Comparison of ENCODE assay signal across 23 cellular contexts in genomic region chr4:96315815-96316214, GRCh38.
DNase-seq lines count a peak whose midpoint lies in the region; ATAC-seq, FAIRE-seq and TF ChIP-seq lines count a peak whose summit lies in the region.
"Had no signal": no experiment of that assay in that cellular context is flagged by ENCODE, and none has a peak within 500 bp of the region (broad histone marks: within the 10 kb centered on the region; RNA-seq: fewer than 3 reads in every experiment).

No MANE protein-coding gene starts in this region.

- no peaks in the 10 kb centered on the region for H3K36me3 Mint-ChIP-seq in glutamatergic neuron (ENCODE audit: unreplicated experiment)

- H3K4me1 Mint-ChIP-seq in glutamatergic neuron (ENCODE audit: low read depth, unreplicated experiment): peaks cover 15% of the 10 kb centered on the region

- H3K27me3 ChIP-seq in SJCRH30: no peaks in the 10 kb centered on the region
- H3K27me3 ChIP-seq: esophagus squamous epithelium, heart left ventricle, ovary, tibial nerve had no signal

- H3K27ac ChIP-seq in SJCRH30: no peak overlapping the region
- H3K27ac ChIP-seq: esophagus squamous epithelium, heart left ventricle, ovary, tibial nerve, VCaP had no signal

- no peak for TF ChIP-seq CTCF in glutamatergic neuron (IDR thresholded peaks at IDR 0.05; ENCODE audit: partially characterized antibody, unreplicated experiment)

- H3K4me3 ChIP-seq in SJCRH30 (no peak overlapping the region), skeletal muscle cell (ENCODE audit: low read depth, low read length) (no peak overlapping the region)
- H3K4me3 ChIP-seq: esophagus squamous epithelium, heart left ventricle, lung, ovary, tibial nerve had no signal

- H3K4me1 ChIP-seq in SJCRH30: no peaks in the 10 kb centered on the region
- H3K4me1 ChIP-seq: esophagus squamous epithelium, tibial nerve had no signal

- peaks cover 4% of the 10 kb centered on the region for H3K9me3 Mint-ChIP-seq in glutamatergic neuron (ENCODE audit: unreplicated experiment)
- H3K9me3 Mint-ChIP-seq: H9; stimulated activated naive CD8-positive, alpha-beta T cell treated with anti-CD3 and anti-CD28 coated beads, Interleukin-15, Interleukin-2, amounts not matched to agents 100 ng/mL and 50 ng/mL, for 24 hours had no signal

- ATAC-seq in activated CD4-positive, CD25-positive, alpha-beta regulatory T cell treated with anti-CD3 and anti-CD28 coated beads, Interleukin-2, amount 50 U/mL, for 24 hours: no peak
- ATAC-seq: heart left ventricle had no signal

- H3K9me3 ChIP-seq in SJCRH30 (replicated peaks): no peaks in the 10 kb centered on the region
- H3K9me3 ChIP-seq: esophagus squamous epithelium, heart left ventricle, ovary, tibial nerve had no signal

- FAIRE-seq in frontal cortex (lab: Jason Lieb, UNC): no peak
- FAIRE-seq: GM12891 had no signal

- in situ Hi-C loops in ACHN (cut with HindIII; ENCODE audit: low pct_ligation_motif_present, low pct_unique_long_range_greater_than_20kb, low sequenced_read_pairs): no loop called here

- no peak for TF ChIP-seq EP300 in Ishikawa (IDR thresholded peaks at IDR 0.05; ENCODE audit: borderline replicate concordance)

- no peaks in the 10 kb centered on the region for H3K36me3 ChIP-seq in SJCRH30
- H3K36me3 ChIP-seq: esophagus squamous epithelium, heart left ventricle, ovary, tibial nerve had no signal

- peak overlapping the region; percentile 22 for H3K4me3 Mint-ChIP-seq in glutamatergic neuron (ENCODE audit: unreplicated experiment)
- H3K4me3 Mint-ChIP-seq: H9; stimulated activated naive CD8-positive, alpha-beta T cell treated with anti-CD3 and anti-CD28 coated beads, Interleukin-15, Interleukin-2, amounts not matched to agents 100 ng/mL and 50 ng/mL, for 24 hours had no signal

- peak overlapping the region; percentile 44 for H3K27ac Mint-ChIP-seq in glutamatergic neuron (ENCODE audit: unreplicated experiment)
- H3K27ac Mint-ChIP-seq: stimulated activated naive CD8-positive, alpha-beta T cell treated with anti-CD3 and anti-CD28 coated beads, Interleukin-15, Interleukin-2, amounts not matched to agents 100 ng/mL and 50 ng/mL, for 24 hours had no signal

- peaks cover 4% of the 10 kb centered on the region for H3K27me3 Mint-ChIP-seq in glutamatergic neuron (ENCODE audit: unreplicated experiment)
- H3K27me3 Mint-ChIP-seq: stimulated activated naive CD8-positive, alpha-beta T cell treated with anti-CD3 and anti-CD28 coated beads, Interleukin-15, Interleukin-2, amounts not matched to agents 100 ng/mL and 50 ng/mL, for 24 hours had no signal

- TF ChIP-seq RAD21 in Ishikawa (IDR thresholded peaks at IDR 0.05; ENCODE audit: low read depth): no peak

- DNase-seq in SJCRH30 (peak; percentile 37 to 54), glutamatergic neuron (peak; percentile 61), skeletal muscle cell (ENCODE audit: low read depth) (peak; percentile 21), frontal cortex (ENCODE audit: low spot score in 2 of 2) (no peak), ACHN (no peak)
- DNase-seq: activated CD4-positive, alpha-beta T cell treated with anti-CD3 and anti-CD28 coated beads, Interleukin-2, amount 50 U/mL, for 4 hours; activated gamma-delta T cell treated with Interleukin-2 at 50 U/mL for 16 hours; amygdala; esophagus squamous epithelium; H9; heart left ventricle; MM.1S; NCI-H446 treated with DMSO at 0.1 percent for 48 hours; ovary; Right ventricle myocardium superior; stimulated activated CD4-positive, alpha-beta T cell treated with anti-CD3 and anti-CD28 coated beads, Interleukin-2, amount 100 ng/mL, for 48 hours had no signal

TF ChIP-seq in Ishikawa, 13 proteins besides CTCF, POLR2A, EP300 and RAD21:
- TF ChIP-seq REST (IDR thresholded peaks at IDR 0.05; ENCODE audit: low read depth): peak; percentile 80
- no peak for TF ChIP-seq NFIC (IDR thresholded peaks at IDR 0.05)

Comparison
In these comparisons a context has a peak if more than half of its experiments do, and no peak if none do; other contexts are left out.
1. DNase-seq: peak in SJCRH30 (2 of 2), glutamatergic neuron (single experiment) and skeletal muscle cell (single experiment); none in frontal cortex (0 of 2) and ACHN (single experiment).